ENCODE assay signal across 16 cellular contexts in genomic region chr11:67433536-67434394, GRCh38. TPM values are rescaled to one million over a fixed set of nuclear protein-coding genes. Genes with fewer than 3 reads are reported as not detected.
DNase-seq lines count a peak whose midpoint lies in the region; ATAC-seq and TF ChIP-seq lines count a peak whose summit lies in the region.
"Had no signal": no experiment of that assay in that cellular context is flagged by ENCODE, and none has a peak within 500 bp of the region (broad histone marks: within the 10 kb centered on the region; RNA-seq: fewer than 3 reads in every experiment).

No MANE protein-coding gene starts in this region.

- no peaks in the 10 kb centered on the region for H3K9me3 Mint-ChIP-seq in activated naive CD4-positive, alpha-beta T cell treated with anti-CD3 and anti-CD28 coated beads, Interleukin-2, amount 50 U/mL, for 24 hours
- no peaks in the 10 kb centered on the region for H3K9me3 Mint-ChIP-seq in central memory CD8-positive, alpha-beta T cell

- H3K4me3 ChIP-seq in PC-9: no peak overlapping the region
- H3K4me3 ChIP-seq in upper lobe of right lung: no peak overlapping the region
- no peak overlapping the region for H3K4me3 ChIP-seq in left ventricle myocardium inferior
- H3K4me3 ChIP-seq: uterus had no signal

- H3K36me3 Mint-ChIP-seq in activated naive CD4-positive, alpha-beta T cell treated with anti-CD3 and anti-CD28 coated beads, Interleukin-2, amount 50 U/mL, for 24 hours: peaks cover 7% of the 10 kb centered on the region
- H3K36me3 Mint-ChIP-seq in central memory CD8-positive, alpha-beta T cell (ENCODE audit: insufficient read depth): peaks cover 57% of the 10 kb centered on the region

- no peaks in the 10 kb centered on the region for H3K36me3 ChIP-seq in PC-9 (ENCODE audit: low read depth)
- peaks cover 61% of the 10 kb centered on the region for H3K36me3 ChIP-seq in upper lobe of right lung
- H3K36me3 ChIP-seq in left ventricle myocardium inferior: peaks cover 77% of the 10 kb centered on the region
- H3K36me3 ChIP-seq: uterus had no signal

- no TSS peak for BruUV-seq in PC-9 (replicated peaks; lab: Mats Ljungman, UMichigan)

- H3K9me3 ChIP-seq in PC-9 (ENCODE audit: insufficient read depth, low read depth) (no peaks in the 10 kb centered on the region), upper lobe of right lung (no peaks in the 10 kb centered on the region), left ventricle myocardium inferior (replicated peaks) (no peaks in the 10 kb centered on the region)
- H3K9me3 ChIP-seq: uterus had no signal

- peak overlapping the region; percentile 33 for H3K4me3 Mint-ChIP-seq in activated naive CD4-positive, alpha-beta T cell treated with anti-CD3 and anti-CD28 coated beads, Interleukin-2, amount 50 U/mL, for 24 hours
- peak overlapping the region; percentile 96 for H3K4me3 Mint-ChIP-seq in central memory CD8-positive, alpha-beta T cell

- peaks cover 47% of the 10 kb centered on the region for H3K4me1 Mint-ChIP-seq in activated naive CD4-positive, alpha-beta T cell treated with anti-CD3 and anti-CD28 coated beads, Interleukin-2, amount 50 U/mL, for 24 hours
- peaks cover 52% of the 10 kb centered on the region for H3K4me1 Mint-ChIP-seq in central memory CD8-positive, alpha-beta T cell

- no peaks in the 10 kb centered on the region for H3K27me3 ChIP-seq in PC-9 (ENCODE audit: insufficient read depth, low read depth)
- H3K27me3 ChIP-seq in upper lobe of right lung: no peaks in the 10 kb centered on the region
- H3K27me3 ChIP-seq in left ventricle myocardium inferior (ENCODE audit: low read depth): no peaks in the 10 kb centered on the region
- H3K27me3 ChIP-seq: foreskin keratinocyte, uterus had no signal

- no peaks in the 10 kb centered on the region for H3K27me3 Mint-ChIP-seq in activated naive CD4-positive, alpha-beta T cell treated with anti-CD3 and anti-CD28 coated beads, Interleukin-2, amount 50 U/mL, for 24 hours
- no peaks in the 10 kb centered on the region for H3K27me3 Mint-ChIP-seq in central memory CD8-positive, alpha-beta T cell
- H3K27me3 Mint-ChIP-seq: progenitor cell of endocrine pancreas had no signal

- no peak for DNase-seq in activated naive CD4-positive, alpha-beta T cell treated with Interleukin-2 at 50 U/mL for 16 hours
- DNase-seq in PC-9: peak; percentile 62 to 91
- DNase-seq in central memory CD8-positive, alpha-beta T cell (ENCODE audit: low spot score in 2 of 2): no peak
- DNase-seq in upper lobe of right lung: no peak
- DNase-seq in left ventricle myocardium inferior: no peak
- no peak for DNase-seq in NCI-H2171 treated with DMSO at 0.1 percent for 48 hours (lab: John Stamatoyannopoulos, UW)
- DNase-seq: foreskin keratinocyte, H7, midbrain, NCI-H226, uterus had no signal

- peaks cover 1% of the 10 kb centered on the region; the same call in 1 of the 2 replicates for H4K20me1 ChIP-seq in PC-9 (ENCODE audit: insufficient read depth)

- peaks cover 17% of the 10 kb centered on the region for H3K79me2 ChIP-seq in PC-9 (ENCODE audit: low read depth)

- H3K4me2 ChIP-seq in PC-9: no peak overlapping the region

- intact Hi-C loops in PC-9 (cut with micrococcal nuclease; ENCODE audit: unreplicated experiment): no loop called here
- intact Hi-C loops in upper lobe of right lung (cut with DNase I): no loop called here
- intact Hi-C loops in left ventricle myocardium inferior (cut with micrococcal nuclease): no loop called here

- H3K27ac ChIP-seq in PC-9 (no peak overlapping the region), upper lobe of right lung (peak overlapping the region; percentile 3), left ventricle myocardium inferior (replicated peaks) (no peak overlapping the region)
- H3K27ac ChIP-seq: foreskin keratinocyte, uterus had no signal

- no peak overlapping the region for H2AFZ ChIP-seq in PC-9

- no peak for ATAC-seq in central memory CD8-positive, alpha-beta T cell (replicated peaks; ENCODE audit: extremely low read depth, poor library complexity, severe bottlenecking)
- ATAC-seq in upper lobe of right lung (no peak), GM21619 (IDR thresholded peaks at IDR 0.05; ENCODE audit: unreplicated experiment) (no peak)
- ATAC-seq: foreskin keratinocyte, Panc1 had no signal

- peak overlapping the region; percentile 80 for H3K27ac Mint-ChIP-seq in activated naive CD4-positive, alpha-beta T cell treated with anti-CD3 and anti-CD28 coated beads, Interleukin-2, amount 50 U/mL, for 24 hours
- H3K27ac Mint-ChIP-seq in central memory CD8-positive, alpha-beta T cell (ENCODE audit: low read depth): peak overlapping the region; percentile 62
- H3K27ac Mint-ChIP-seq: progenitor cell of endocrine pancreas had no signal

- TF ChIP-seq CTCF in PC-9 (conservative IDR thresholded peaks at IDR 0.05) (no peak), upper lobe of right lung (IDR thresholded peaks at IDR 0.05) (no peak), left ventricle myocardium inferior (IDR thresholded peaks at IDR 0.05; ENCODE audit: borderline replicate concordance) (no peak)

- CTCF ChIA-PET in PC-9 (lab: Charles Lee): no interaction called here

- H3K9me2 ChIP-seq in PC-9 (ENCODE audit: insufficient read depth): no peaks in the 10 kb centered on the region

- H3K4me1 ChIP-seq in PC-9 (replicated peaks; ENCODE audit: insufficient read depth) (peaks cover 17% of the 10 kb centered on the region), upper lobe of right lung (peaks cover 11% of the 10 kb centered on the region), left ventricle myocardium inferior (peaks cover 34% of the 10 kb centered on the region)
- H3K4me1 ChIP-seq: foreskin keratinocyte had no signal

- H3F3A ChIP-seq in PC-9 (ENCODE audit: insufficient read depth, low read depth): peaks cover 24% of the 10 kb centered on the region; the same call in 1 of the 2 replicates

- POLR2A ChIA-PET in PC-9 (lab: Charles Lee; ENCODE audit: unreplicated experiment): interaction anchor here (0.7 kb wide), 1 partner anchor 818 kb away, joined by 3 read pairs; no protein-coding TSS in a partner anchor

RNA-seq across cellular contexts. Expression of gene PTPRCAP, which starts 3.7 kb away (rescaled TPM):
- total RNA-seq in PC-9 (2021): 1.2 and 1.3 TPM in 2 replicates
- 17.7 TPM for total RNA-seq in upper lobe of right lung
- 0.60 TPM for total RNA-seq in left ventricle myocardium inferior

RNA-seq across cellular contexts. Expression of gene RPS6KB2, which starts 5.5 kb away (rescaled TPM):
- 52.0 and 54.0 TPM in 2 replicates for total RNA-seq in PC-9 (2021)
- total RNA-seq in upper lobe of right lung: 40.0 TPM
- total RNA-seq in left ventricle myocardium inferior: 21.3 TPM

RNA-seq across cellular contexts. Expression of gene CORO1B, which starts 9.5 kb away (rescaled TPM):
- total RNA-seq in PC-9 (2021): 129 and 161 TPM in 2 replicates
- total RNA-seq in upper lobe of right lung: 132 TPM
- 25.5 TPM for total RNA-seq in left ventricle myocardium inferior

RNA-seq across cellular contexts. Expression of gene CARNS1, which starts 18.3 kb away (rescaled TPM):
- total RNA-seq in PC-9 (2021): 0.15 and 0.35 TPM in 2 replicates
- total RNA-seq in upper lobe of right lung: 2.7 TPM
- total RNA-seq in left ventricle myocardium inferior: 14.5 TPM
- total RNA-seq: foreskin keratinocyte had no signal

RNA-seq across cellular contexts. Expression of gene GPR152, which starts 18.8 kb away (rescaled TPM):
- total RNA-seq in PC-9 (2021): not detected in 2 replicates
- total RNA-seq in upper lobe of right lung: not detected
- not detected for total RNA-seq in left ventricle myocardium inferior
- total RNA-seq: activated CD8-positive, alpha-beta memory T cell treated with anti-CD3 and anti-CD28 coated beads for 36 hours; foreskin keratinocyte; H7; progenitor cell of endocrine pancreas; uterus had no signal

Comparison
In these comparisons a context has a peak if more than half of its experiments do, and no peak if none do; other contexts are left out.
1. DNase-seq: peak in PC-9 (2 of 2); none in activated naive CD4-positive, alpha-beta T cell treated with Interleukin-2 at 50 U/mL for 16 hours (single experiment), central memory CD8-positive, alpha-beta T cell (0 of 2), upper lobe of right lung (single experiment), left ventricle myocardium inferior (single experiment) and NCI-H2171 treated with DMSO at 0.1 percent for 48 hours (single experiment).